14 cellular contexts compared by ENCODE assay signal in the genomic region with DNA sequence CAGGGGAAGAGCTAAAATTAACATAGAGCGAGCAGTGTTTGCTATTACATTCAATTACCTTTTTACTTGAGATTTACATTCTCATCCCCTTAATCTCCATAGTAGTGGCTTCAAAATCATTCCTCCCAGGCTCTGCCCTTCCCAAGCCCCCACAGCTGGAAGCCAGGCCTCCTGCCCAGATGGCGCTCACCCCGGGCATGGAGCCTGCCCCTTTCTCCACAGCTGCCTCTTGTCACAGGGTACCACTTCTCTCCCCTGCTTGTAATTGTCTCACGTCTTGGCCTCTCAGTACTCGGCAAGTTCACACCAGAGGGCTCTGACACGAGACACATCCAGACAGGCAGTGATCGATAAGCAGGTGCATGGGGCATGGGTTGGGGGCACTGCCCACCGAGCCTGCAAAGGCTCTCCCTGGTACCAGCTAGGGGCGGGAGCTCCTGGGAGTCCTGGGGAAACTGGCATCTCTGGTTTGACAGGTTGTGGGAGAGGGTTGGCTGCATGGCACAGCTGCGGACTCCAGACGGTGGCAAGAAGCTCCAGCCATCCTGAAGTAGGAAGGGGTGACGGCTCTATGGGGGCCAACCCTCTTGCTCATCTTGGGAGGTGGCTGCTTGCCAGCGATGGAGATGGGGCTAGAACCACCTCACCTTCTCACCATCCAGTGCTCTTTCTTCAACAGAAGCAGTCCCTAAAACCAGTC. TPM values are rescaled to one million over a fixed set of nuclear protein-coding genes. Genes with fewer than 3 reads are reported as not detected.
DNase-seq lines count a peak whose midpoint lies in the region; ATAC-seq and TF ChIP-seq lines count a peak whose summit lies in the region.
"Had no signal": no experiment of that assay in that cellular context is flagged by ENCODE, and none has a peak within 500 bp of the region (broad histone marks: within the 10 kb centered on the region; RNA-seq: fewer than 3 reads in every experiment).

No MANE protein-coding gene starts in this region.

- H3K27ac Mint-ChIP-seq in Calu3 (ENCODE audit: unreplicated experiment) (peak overlapping the region; percentile 45), T-cell (no peak overlapping the region)
- no peak overlapping the region for H3K27ac Mint-ChIP-seq in naive thymus-derived CD4-positive, alpha-beta T cell
- H3K27ac Mint-ChIP-seq: activated CD4-positive, alpha-beta T cell treated with anti-CD3 and anti-CD28 coated beads, Interleukin-2, amount 10 ng/mL, durations not matched to agents 7 days and 5 days; activated naive CD4-positive, alpha-beta T cell treated with anti-CD3 and anti-CD28 coated beads, Interleukin-2, amount 50 U/mL, for 24 hours had no signal

- ATAC-seq in mucosa of descending colon = no peak
- ATAC-seq in HG03439 (IDR thresholded peaks at IDR 0.05; ENCODE audit: unreplicated experiment) = no peak
- ATAC-seq in naive thymus-derived CD4-positive, alpha-beta T cell = no peak
- ATAC-seq in T-cell (replicated peaks in 1 of 4) = no peak
- ATAC-seq: sciatic nerve had no signal

- H3K9me3 Mint-ChIP-seq in Calu3 (ENCODE audit: low read depth, unreplicated experiment) (no peaks in the 10 kb centered on the region), T-cell (no peaks in the 10 kb centered on the region)
- H3K9me3 Mint-ChIP-seq in naive thymus-derived CD4-positive, alpha-beta T cell = no peaks in the 10 kb centered on the region
- H3K9me3 Mint-ChIP-seq: activated CD4-positive, alpha-beta T cell treated with anti-CD3 and anti-CD28 coated beads, Interleukin-2, amount 10 ng/mL, durations not matched to agents 7 days and 5 days; activated naive CD4-positive, alpha-beta T cell treated with anti-CD3 and anti-CD28 coated beads, Interleukin-2, amount 50 U/mL, for 24 hours had no signal

- no peak overlapping the region for H3K27ac ChIP-seq in naive thymus-derived CD4-positive, alpha-beta T cell (ENCODE audit: low read depth, low read length)
- H3K27ac ChIP-seq: SK-N-MC had no signal

- H3K4me3 Mint-ChIP-seq in Calu3 (ENCODE audit: low read depth, unreplicated experiment) (no peak overlapping the region), T-cell (no peak overlapping the region)
- H3K4me3 Mint-ChIP-seq in naive thymus-derived CD4-positive, alpha-beta T cell = no peak overlapping the region
- H3K4me3 Mint-ChIP-seq: activated CD4-positive, alpha-beta T cell treated with anti-CD3 and anti-CD28 coated beads, Interleukin-2, amount 10 ng/mL, durations not matched to agents 7 days and 5 days; activated naive CD4-positive, alpha-beta T cell treated with anti-CD3 and anti-CD28 coated beads, Interleukin-2, amount 50 U/mL, for 24 hours had no signal

- DNase-seq in Calu3 (peak; percentile 75), DMS79 treated with DMSO at 0.1 percent for 48 hours (lab: John Stamatoyannopoulos, UW) (peak; percentile 90), NCI-H69 (lab: John Stamatoyannopoulos, UW) (peak; percentile 62), mucosa of descending colon (peak in 2 of 3 donors; percentile 53 to 72), T-cell (no peak)
- no peak for DNase-seq in naive thymus-derived CD4-positive, alpha-beta T cell
- DNase-seq: activated CD4-positive, alpha-beta T cell treated with anti-CD3 and anti-CD28 coated beads, Interleukin-2, amount 10 ng/mL, durations not matched to agents 7 days and 5 days; BE2C; kidney glomerular epithelial cell; NCI-H226 had no signal

- TF ChIP-seq CTCF in Calu3 (IDR thresholded peaks at IDR 0.05; ENCODE audit: unreplicated experiment) (no peak), mucosa of descending colon (IDR thresholded peaks at IDR 0.05) (no peak)

- CTCF ChIA-PET in Calu3 (lab: Charles Lee) = interaction anchor here (1.3 kb wide), 1 partner anchor 12 kb away, joined by 4 read pairs; no protein-coding TSS in a partner anchor
- CTCF ChIA-PET in naive thymus-derived CD4-positive, alpha-beta T cell (lab: Charles Lee) = no interaction called here
- CTCF ChIA-PET in T-cell (lab: Charles Lee) = no interaction called here

- no peaks in the 10 kb centered on the region for H3K9me3 ChIP-seq in mucosa of descending colon
- no peaks in the 10 kb centered on the region for H3K9me3 ChIP-seq in naive thymus-derived CD4-positive, alpha-beta T cell (ENCODE audit: control insufficient read depth in 2 of 3, low read length in 3 of 3)
- H3K9me3 ChIP-seq: BE2C had no signal

- BruUV-seq in Calu3 (replicated peaks; lab: Mats Ljungman, UMichigan) = no TSS peak

- H3K27me3 Mint-ChIP-seq in Calu3 (ENCODE audit: unreplicated experiment) = no peaks in the 10 kb centered on the region
- H3K27me3 Mint-ChIP-seq in naive thymus-derived CD4-positive, alpha-beta T cell = peaks cover 0 to 7% (median 0%) of the 10 kb centered on the region in 5 donors
- peaks cover 0 to 3% of the 10 kb centered on the region in 2 donors for H3K27me3 Mint-ChIP-seq in T-cell
- H3K27me3 Mint-ChIP-seq: activated CD4-positive, alpha-beta T cell treated with anti-CD3 and anti-CD28 coated beads, Interleukin-2, amount 10 ng/mL, durations not matched to agents 7 days and 5 days; activated naive CD4-positive, alpha-beta T cell treated with anti-CD3 and anti-CD28 coated beads, Interleukin-2, amount 50 U/mL, for 24 hours had no signal

- no peaks in the 10 kb centered on the region for H3K36me3 ChIP-seq in mucosa of descending colon (ENCODE audit: low read depth)
- no peaks in the 10 kb centered on the region for H3K36me3 ChIP-seq in naive thymus-derived CD4-positive, alpha-beta T cell (ENCODE audit: control insufficient read depth in 2 of 3, insufficient read depth in 3 of 3, low read length in 3 of 3)
- H3K36me3 ChIP-seq: BE2C had no signal

- H3K36me3 Mint-ChIP-seq in Calu3 (ENCODE audit: insufficient read depth, unreplicated experiment) (no peaks in the 10 kb centered on the region), T-cell (no peaks in the 10 kb centered on the region)
- H3K36me3 Mint-ChIP-seq in naive thymus-derived CD4-positive, alpha-beta T cell = no peaks in the 10 kb centered on the region
- H3K36me3 Mint-ChIP-seq: activated naive CD4-positive, alpha-beta T cell treated with anti-CD3 and anti-CD28 coated beads, Interleukin-2, amount 50 U/mL, for 24 hours had no signal

- H3K4me1 Mint-ChIP-seq in Calu3 (ENCODE audit: low read depth, unreplicated experiment) = peaks cover 8% of the 10 kb centered on the region
- H3K4me1 Mint-ChIP-seq in naive thymus-derived CD4-positive, alpha-beta T cell = no peaks in the 10 kb centered on the region
- H3K4me1 Mint-ChIP-seq in T-cell = no peaks in the 10 kb centered on the region
- H3K4me1 Mint-ChIP-seq: activated CD4-positive, alpha-beta T cell treated with anti-CD3 and anti-CD28 coated beads, Interleukin-2, amount 10 ng/mL, durations not matched to agents 7 days and 5 days; activated naive CD4-positive, alpha-beta T cell treated with anti-CD3 and anti-CD28 coated beads, Interleukin-2, amount 50 U/mL, for 24 hours had no signal

- H3K4me3 ChIP-seq in mucosa of descending colon = no peak overlapping the region
- no peak overlapping the region for H3K4me3 ChIP-seq in naive thymus-derived CD4-positive, alpha-beta T cell (ENCODE audit: low read length)
- H3K4me3 ChIP-seq: SK-N-MC had no signal

- peaks cover 28% of the 10 kb centered on the region for H3K4me1 ChIP-seq in mucosa of descending colon (ENCODE audit: low read depth)
- H3K4me1 ChIP-seq in naive thymus-derived CD4-positive, alpha-beta T cell (ENCODE audit: control insufficient read depth in 2 of 2, insufficient read depth in 2 of 2, low read length in 2 of 2) = no peaks in the 10 kb centered on the region
- H3K4me1 ChIP-seq: BE2C had no signal

- intact Hi-C loops in Calu3 (cut with micrococcal nuclease; ENCODE audit: unreplicated experiment) = loop anchor here (2.0 to 5.0 kb wide), 2 partner anchors 14 to 44 kb away; no protein-coding TSS in a partner anchor
- intact Hi-C loops in mucosa of descending colon (cut with DNase I, micrococcal nuclease) = no loop called here
- intact Hi-C loops in naive thymus-derived CD4-positive, alpha-beta T cell (cut with micrococcal nuclease) = no loop called here

- POLR2A ChIA-PET in naive thymus-derived CD4-positive, alpha-beta T cell (lab: Charles Lee) = no interaction called here
- POLR2A ChIA-PET in T-cell (lab: Charles Lee) = no interaction called here

- no peaks in the 10 kb centered on the region for H3K27me3 ChIP-seq in naive thymus-derived CD4-positive, alpha-beta T cell (ENCODE audit: control insufficient read depth in 2 of 2, insufficient read depth in 2 of 2, low read length in 2 of 2)
- H3K27me3 ChIP-seq: BE2C had no signal

RNA-seq across cellular contexts. Expression of a gene that starts 20.1 kb away (rescaled TPM):
- 12.6 and 16.5 TPM in 2 replicates for total RNA-seq in Calu3 (2022)
- total RNA-seq in mucosa of descending colon = 100 to 1,000 TPM in 1 of 3 donors, 10 to 100 TPM in 2; 66.5 to 110 (median 84.5) TPM
- 10 to 100 TPM in 2 of 5 experiments, 1 to 10 TPM in 3; 5.2 to 15.9 (median 6.0) TPM for total RNA-seq in naive thymus-derived CD4-positive, alpha-beta T cell
- polyA plus RNA-seq in naive thymus-derived CD4-positive, alpha-beta T cell = 1 to 10 TPM in 1 of 2 donors, under 1 TPM in 1; 0.33 to 1.1 TPM
- 10 to 100 TPM; 12.9 to 23.0 (median 14.3) TPM for total RNA-seq in T-cell

Comparison
In these comparisons a context has a peak if more than half of its experiments do, and no peak if none do; other contexts are left out.
1. DNase-seq: peak in Calu3 (single experiment), DMS79 treated with DMSO at 0.1 percent for 48 hours (single experiment), NCI-H69 (single experiment) and mucosa of descending colon (2 of 3); none in naive thymus-derived CD4-positive, alpha-beta T cell (0 of 9) and T-cell (0 of 34).